ENCODE assay signal across 1 cellular context in the genomic region with DNA sequence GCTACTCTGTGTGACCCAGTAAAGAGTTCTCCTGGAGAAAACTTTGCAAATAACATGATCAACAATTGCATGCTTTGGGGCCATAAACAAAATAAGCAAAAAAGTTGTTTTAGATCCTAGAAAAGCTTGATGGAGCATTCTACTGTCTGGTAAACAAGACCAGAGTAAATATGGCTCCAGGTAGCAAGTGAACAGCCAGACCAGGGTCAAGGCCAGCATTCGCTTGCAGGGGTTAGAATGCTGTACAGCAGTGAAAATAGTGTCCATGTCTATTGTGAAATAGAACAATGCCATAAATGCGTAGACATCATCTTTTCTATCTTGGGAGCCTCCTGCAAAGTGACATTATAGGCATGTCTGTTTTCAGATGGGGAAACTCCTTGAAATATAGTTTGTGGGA.
TF ChIP-seq lines count a peak whose summit lies in the region.

No MANE protein-coding gene starts in this region.

TF ChIP-seq in HepG2, 621 proteins besides CTCF, POLR2A, EP300 and RAD21 (continued from another document and continues in another):
- TF ChIP-seq, protein P1, sequence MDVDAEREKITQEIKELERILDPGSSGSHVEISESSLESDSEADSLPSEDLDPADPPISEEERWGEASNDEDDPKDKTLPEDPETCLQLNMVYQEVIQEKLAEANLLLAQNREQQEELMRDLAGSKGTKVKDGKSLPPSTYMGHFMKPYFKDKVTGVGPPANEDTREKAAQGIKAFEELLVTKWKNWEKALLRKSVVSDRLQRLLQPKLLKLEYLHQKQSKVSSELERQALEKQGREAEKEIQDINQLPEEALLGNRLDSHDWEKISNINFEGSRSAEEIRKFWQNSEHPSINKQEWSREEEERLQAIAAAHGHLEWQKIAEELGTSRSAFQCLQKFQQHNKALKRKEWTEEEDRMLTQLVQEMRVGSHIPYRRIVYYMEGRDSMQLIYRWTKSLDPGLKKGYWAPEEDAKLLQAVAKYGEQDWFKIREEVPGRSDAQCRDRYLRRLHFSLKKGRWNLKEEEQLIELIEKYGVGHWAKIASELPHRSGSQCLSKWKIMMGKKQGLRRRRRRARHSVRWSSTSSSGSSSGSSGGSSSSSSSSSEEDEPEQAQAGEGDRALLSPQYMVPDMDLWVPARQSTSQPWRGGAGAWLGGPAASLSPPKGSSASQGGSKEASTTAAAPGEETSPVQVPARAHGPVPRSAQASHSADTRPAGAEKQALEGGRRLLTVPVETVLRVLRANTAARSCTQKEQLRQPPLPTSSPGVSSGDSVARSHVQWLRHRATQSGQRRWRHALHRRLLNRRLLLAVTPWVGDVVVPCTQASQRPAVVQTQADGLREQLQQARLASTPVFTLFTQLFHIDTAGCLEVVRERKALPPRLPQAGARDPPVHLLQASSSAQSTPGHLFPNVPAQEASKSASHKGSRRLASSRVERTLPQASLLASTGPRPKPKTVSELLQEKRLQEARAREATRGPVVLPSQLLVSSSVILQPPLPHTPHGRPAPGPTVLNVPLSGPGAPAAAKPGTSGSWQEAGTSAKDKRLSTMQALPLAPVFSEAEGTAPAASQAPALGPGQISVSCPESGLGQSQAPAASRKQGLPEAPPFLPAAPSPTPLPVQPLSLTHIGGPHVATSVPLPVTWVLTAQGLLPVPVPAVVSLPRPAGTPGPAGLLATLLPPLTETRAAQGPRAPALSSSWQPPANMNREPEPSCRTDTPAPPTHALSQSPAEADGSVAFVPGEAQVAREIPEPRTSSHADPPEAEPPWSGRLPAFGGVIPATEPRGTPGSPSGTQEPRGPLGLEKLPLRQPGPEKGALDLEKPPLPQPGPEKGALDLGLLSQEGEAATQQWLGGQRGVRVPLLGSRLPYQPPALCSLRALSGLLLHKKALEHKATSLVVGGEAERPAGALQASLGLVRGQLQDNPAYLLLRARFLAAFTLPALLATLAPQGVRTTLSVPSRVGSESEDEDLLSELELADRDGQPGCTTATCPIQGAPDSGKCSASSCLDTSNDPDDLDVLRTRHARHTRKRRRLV (CRISPR knock-in tag; IDR thresholded peaks at IDR 0.05): no peak
- TF ChIP-seq ZNF121 (CRISPR knock-in tag; IDR thresholded peaks at IDR 0.05): no peak
- no peak for TF ChIP-seq ZNF430 (CRISPR knock-in tag; IDR thresholded peaks at IDR 0.05)
- no peak for TF ChIP-seq PRPF4 (IDR thresholded peaks at IDR 0.05; ENCODE audit: low read depth, low read length, poor library complexity, severe bottlenecking)
- TF ChIP-seq, protein P2, sequence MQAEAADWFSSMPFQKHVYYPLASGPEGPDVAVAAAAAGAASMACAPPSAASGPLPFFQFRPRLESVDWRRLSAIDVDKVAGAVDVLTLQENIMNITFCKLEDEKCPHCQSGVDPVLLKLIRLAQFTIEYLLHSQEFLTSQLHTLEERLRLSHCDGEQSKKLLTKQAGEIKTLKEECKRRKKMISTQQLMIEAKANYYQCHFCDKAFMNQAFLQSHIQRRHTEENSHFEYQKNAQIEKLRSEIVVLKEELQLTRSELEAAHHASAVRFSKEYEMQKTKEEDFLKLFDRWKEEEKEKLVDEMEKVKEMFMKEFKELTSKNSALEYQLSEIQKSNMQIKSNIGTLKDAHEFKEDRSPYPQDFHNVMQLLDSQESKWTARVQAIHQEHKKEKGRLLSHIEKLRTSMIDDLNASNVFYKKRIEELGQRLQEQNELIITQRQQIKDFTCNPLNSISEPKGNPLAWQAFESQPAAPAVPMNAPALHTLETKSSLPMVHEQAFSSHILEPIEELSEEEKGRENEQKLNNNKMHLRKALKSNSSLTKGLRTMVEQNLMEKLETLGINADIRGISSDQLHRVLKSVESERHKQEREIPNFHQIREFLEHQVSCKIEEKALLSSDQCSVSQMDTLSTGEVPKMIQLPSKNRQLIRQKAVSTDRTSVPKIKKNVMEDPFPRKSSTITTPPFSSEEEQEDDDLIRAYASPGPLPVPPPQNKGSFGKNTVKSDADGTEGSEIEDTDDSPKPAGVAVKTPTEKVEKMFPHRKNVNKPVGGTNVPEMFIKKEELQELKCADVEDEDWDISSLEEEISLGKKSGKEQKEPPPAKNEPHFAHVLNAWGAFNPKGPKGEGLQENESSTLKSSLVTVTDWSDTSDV (CRISPR knock-in tag; IDR thresholded peaks at IDR 0.05): no peak
- TF ChIP-seq FOXC1 (CRISPR knock-in tag; IDR thresholded peaks at IDR 0.05; ENCODE audit: borderline replicate concordance): no peak
- peak; percentile 71 for TF ChIP-seq GATAD2A (CRISPR knock-in tag; IDR thresholded peaks at IDR 0.05)
- TF ChIP-seq, protein P3, sequence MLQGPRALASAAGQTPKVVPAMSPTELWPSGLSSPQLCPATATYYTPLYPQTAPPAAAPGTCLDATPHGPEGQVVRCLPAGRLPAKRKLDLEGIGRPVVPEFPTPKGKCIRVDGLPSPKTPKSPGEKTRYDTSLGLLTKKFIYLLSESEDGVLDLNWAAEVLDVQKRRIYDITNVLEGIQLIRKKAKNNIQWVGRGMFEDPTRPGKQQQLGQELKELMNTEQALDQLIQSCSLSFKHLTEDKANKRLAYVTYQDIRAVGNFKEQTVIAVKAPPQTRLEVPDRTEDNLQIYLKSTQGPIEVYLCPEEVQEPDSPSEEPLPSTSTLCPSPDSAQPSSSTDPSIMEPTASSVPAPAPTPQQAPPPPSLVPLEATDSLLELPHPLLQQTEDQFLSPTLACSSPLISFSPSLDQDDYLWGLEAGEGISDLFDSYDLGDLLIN (CRISPR knock-in tag; IDR thresholded peaks at IDR 0.05; ENCODE audit: borderline replicate concordance): no peak
- TF ChIP-seq NFE2L2 (IDR thresholded peaks at IDR 0.05; ENCODE audit: low read length): no peak
- no peak for TF ChIP-seq THAP11 (CRISPR knock-in tag; IDR thresholded peaks at IDR 0.05)
- TF ChIP-seq, protein P4, sequence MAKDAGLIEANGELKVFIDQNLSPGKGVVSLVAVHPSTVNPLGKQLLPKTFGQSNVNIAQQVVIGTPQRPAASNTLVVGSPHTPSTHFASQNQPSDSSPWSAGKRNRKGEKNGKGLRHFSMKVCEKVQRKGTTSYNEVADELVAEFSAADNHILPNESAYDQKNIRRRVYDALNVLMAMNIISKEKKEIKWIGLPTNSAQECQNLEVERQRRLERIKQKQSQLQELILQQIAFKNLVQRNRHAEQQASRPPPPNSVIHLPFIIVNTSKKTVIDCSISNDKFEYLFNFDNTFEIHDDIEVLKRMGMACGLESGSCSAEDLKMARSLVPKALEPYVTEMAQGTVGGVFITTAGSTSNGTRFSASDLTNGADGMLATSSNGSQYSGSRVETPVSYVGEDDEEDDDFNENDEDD (CRISPR knock-in tag; IDR thresholded peaks at IDR 0.05; ENCODE audit: borderline replicate concordance): no peak
- no peak for TF ChIP-seq ZNF746 (CRISPR knock-in tag; IDR thresholded peaks at IDR 0.05)
- TF ChIP-seq, protein P5, sequence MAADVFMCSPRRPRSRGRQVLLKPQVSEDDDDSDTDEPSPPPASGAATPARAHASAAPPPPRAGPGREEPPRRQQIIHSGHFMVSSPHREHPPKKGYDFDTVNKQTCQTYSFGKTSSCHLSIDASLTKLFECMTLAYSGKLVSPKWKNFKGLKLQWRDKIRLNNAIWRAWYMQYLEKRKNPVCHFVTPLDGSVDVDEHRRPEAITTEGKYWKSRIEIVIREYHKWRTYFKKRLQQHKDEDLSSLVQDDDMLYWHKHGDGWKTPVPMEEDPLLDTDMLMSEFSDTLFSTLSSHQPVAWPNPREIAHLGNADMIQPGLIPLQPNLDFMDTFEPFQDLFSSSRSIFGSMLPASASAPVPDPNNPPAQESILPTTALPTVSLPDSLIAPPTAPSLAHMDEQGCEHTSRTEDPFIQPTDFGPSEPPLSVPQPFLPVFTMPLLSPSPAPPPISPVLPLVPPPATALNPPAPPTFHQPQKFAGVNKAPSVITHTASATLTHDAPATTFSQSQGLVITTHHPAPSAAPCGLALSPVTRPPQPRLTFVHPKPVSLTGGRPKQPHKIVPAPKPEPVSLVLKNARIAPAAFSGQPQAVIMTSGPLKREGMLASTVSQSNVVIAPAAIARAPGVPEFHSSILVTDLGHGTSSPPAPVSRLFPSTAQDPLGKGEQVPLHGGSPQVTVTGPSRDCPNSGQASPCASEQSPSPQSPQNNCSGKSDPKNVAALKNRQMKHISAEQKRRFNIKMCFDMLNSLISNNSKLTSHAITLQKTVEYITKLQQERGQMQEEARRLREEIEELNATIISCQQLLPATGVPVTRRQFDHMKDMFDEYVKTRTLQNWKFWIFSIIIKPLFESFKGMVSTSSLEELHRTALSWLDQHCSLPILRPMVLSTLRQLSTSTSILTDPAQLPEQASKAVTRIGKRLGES (CRISPR knock-in tag; IDR thresholded peaks at IDR 0.05; ENCODE audit: borderline replicate concordance): no peak
- no peak for TF ChIP-seq ZBTB38 (CRISPR knock-in tag; IDR thresholded peaks at IDR 0.05)
- TF ChIP-seq ZNF24 (IDR thresholded peaks at IDR 0.05): no peak
- TF ChIP-seq ZNF761 (CRISPR knock-in tag; conservative IDR thresholded peaks at IDR 0.05): no peak
- no peak for TF ChIP-seq NONO (IDR thresholded peaks at IDR 0.05)
- no peak for TF ChIP-seq NONO (CRISPR knock-in tag; conservative IDR thresholded peaks at IDR 0.05)
- no peak for TF ChIP-seq RNF2 (conservative IDR thresholded peaks at IDR 0.05; ENCODE audit: low read depth)
- no peak for TF ChIP-seq HNRNPUL1 (IDR thresholded peaks at IDR 0.05; ENCODE audit: low read depth, low read length)
- no peak for TF ChIP-seq POLR2AphosphoS2 (IDR thresholded peaks at IDR 0.05; ENCODE audit: low read depth, low read length)
- TF ChIP-seq STAT5B (CRISPR knock-in tag; IDR thresholded peaks at IDR 0.05): no peak
- TF ChIP-seq MTA1 (CRISPR knock-in tag; IDR thresholded peaks at IDR 0.05; ENCODE audit: borderline replicate concordance): no peak
- no peak for TF ChIP-seq ZNF660 (CRISPR knock-in tag; IDR thresholded peaks at IDR 0.05; ENCODE audit: borderline replicate concordance, low read depth)
- peak; percentile 41; the same call in 1 of the 2 replicates for TF ChIP-seq MED1 (CRISPR knock-in tag; IDR thresholded peaks at IDR 0.05)
- TF ChIP-seq, protein P6, sequence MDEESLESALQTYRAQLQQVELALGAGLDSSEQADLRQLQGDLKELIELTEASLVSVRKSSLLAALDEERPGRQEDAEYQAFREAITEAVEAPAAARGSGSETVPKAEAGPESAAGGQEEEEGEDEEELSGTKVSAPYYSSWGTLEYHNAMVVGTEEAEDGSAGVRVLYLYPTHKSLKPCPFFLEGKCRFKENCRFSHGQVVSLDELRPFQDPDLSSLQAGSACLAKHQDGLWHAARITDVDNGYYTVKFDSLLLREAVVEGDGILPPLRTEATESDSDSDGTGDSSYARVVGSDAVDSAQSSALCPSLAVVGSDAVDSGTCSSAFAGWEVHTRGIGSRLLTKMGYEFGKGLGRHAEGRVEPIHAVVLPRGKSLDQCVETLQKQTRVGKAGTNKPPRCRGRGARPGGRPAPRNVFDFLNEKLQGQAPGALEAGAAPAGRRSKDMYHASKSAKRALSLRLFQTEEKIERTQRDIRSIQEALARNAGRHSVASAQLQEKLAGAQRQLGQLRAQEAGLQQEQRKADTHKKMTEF (CRISPR knock-in tag; IDR thresholded peaks at IDR 0.05): peak; percentile 70
- no peak for TF ChIP-seq KLF9 (CRISPR knock-in tag; IDR thresholded peaks at IDR 0.05; ENCODE audit: low read depth)
- no peak for TF ChIP-seq TEAD2 (CRISPR knock-in tag; IDR thresholded peaks at IDR 0.05)
- TF ChIP-seq, protein P7, sequence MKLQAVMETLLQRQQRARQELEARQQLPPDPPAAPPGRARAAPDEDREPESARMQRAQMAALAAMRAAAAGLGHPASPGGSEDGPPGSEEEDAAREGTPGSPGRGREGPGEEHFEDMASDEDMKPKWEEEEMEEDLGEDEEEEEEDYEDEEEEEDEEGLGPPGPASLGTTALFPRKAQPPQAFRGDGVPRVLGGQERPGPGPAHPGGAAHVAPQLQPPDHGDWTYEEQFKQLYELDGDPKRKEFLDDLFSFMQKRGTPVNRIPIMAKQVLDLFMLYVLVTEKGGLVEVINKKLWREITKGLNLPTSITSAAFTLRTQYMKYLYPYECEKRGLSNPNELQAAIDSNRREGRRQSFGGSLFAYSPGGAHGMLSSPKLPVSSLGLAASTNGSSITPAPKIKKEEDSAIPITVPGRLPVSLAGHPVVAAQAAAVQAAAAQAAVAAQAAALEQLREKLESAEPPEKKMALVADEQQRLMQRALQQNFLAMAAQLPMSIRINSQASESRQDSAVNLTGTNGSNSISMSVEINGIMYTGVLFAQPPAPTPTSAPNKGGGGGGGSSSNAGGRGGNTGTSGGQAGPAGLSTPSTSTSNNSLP (IDR thresholded peaks at IDR 0.05; ENCODE audit: low read depth, low read length): no peak; the same call in 1 of the 2 replicates
- peak; percentile 42; the same call in 1 of the 2 replicates for TF ChIP-seq IRF2 (CRISPR knock-in tag; IDR thresholded peaks at IDR 0.05)
- no peak for TF ChIP-seq MYC (CRISPR knock-in tag; IDR thresholded peaks at IDR 0.05; ENCODE audit: borderline replicate concordance)
- TF ChIP-seq, protein P8, sequence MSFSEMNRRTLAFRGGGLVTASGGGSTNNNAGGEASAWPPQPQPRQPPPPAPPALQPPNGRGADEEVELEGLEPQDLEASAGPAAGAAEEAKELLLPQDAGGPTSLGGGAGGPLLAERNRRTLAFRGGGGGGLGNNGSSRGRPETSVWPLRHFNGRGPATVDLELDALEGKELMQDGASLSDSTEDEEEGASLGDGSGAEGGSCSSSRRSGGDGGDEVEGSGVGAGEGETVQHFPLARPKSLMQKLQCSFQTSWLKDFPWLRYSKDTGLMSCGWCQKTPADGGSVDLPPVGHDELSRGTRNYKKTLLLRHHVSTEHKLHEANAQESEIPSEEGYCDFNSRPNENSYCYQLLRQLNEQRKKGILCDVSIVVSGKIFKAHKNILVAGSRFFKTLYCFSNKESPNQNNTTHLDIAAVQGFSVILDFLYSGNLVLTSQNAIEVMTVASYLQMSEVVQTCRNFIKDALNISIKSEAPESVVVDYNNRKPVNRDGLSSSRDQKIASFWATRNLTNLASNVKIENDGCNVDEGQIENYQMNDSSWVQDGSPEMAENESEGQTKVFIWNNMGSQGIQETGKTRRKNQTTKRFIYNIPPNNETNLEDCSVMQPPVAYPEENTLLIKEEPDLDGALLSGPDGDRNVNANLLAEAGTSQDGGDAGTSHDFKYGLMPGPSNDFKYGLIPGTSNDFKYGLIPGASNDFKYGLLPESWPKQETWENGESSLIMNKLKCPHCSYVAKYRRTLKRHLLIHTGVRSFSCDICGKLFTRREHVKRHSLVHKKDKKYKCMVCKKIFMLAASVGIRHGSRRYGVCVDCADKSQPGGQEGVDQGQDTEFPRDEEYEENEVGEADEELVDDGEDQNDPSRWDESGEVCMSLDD (CRISPR knock-in tag; IDR thresholded peaks at IDR 0.05; ENCODE audit: borderline replicate concordance): no peak
- TF ChIP-seq DR1 (CRISPR knock-in tag; IDR thresholded peaks at IDR 0.05): no peak
- no peak for TF ChIP-seq ZNF891 (CRISPR knock-in tag; IDR thresholded peaks at IDR 0.05)
- peak; percentile 34; the same call in 1 of the 2 replicates for TF ChIP-seq ZNF331 (CRISPR knock-in tag; IDR thresholded peaks at IDR 0.05)
- no peak for TF ChIP-seq BHLHE40 (IDR thresholded peaks at IDR 0.05; ENCODE audit: low read length)
